Comparison of ENCODE assay signal across 27 cellular contexts in genomic region chr2:178093471-178093870, GRCh38. TPM values are rescaled to one million over a fixed set of nuclear protein-coding genes. Genes with fewer than 3 reads are reported as not detected.
"Had no signal": no experiment of that assay in that cellular context is flagged by ENCODE, and none has a peak within 500 bp of the region (broad histone marks: within the 10 kb centered on the region; RNA-seq: fewer than 3 reads in every experiment).

No MANE protein-coding gene starts in this region.

- H3K27me3 ChIP-seq: stomach, suprapubic skin, testis, thyroid gland, tibial artery, tibial nerve, transverse colon, upper lobe of left lung, upper lobe of right lung, uterus, vagina had no signal

- H3K4me3 ChIP-seq: stomach, suprapubic skin, testis, thoracic aorta, thyroid gland, tibial artery, tibial nerve, transverse colon, upper lobe of left lung, upper lobe of right lung, uterus, vagina had no signal

- DNase-seq: stimulated activated CD4-positive, alpha-beta T cell treated with anti-CD3 and anti-CD28 coated beads, Interleukin-2, amount 100 ng/mL, for 48 hours; stimulated activated CD4-positive, alpha-beta T cell treated with anti-CD3 and anti-CD28 coated beads, Interleukin-4, amount 100 ng/mL, for 1 hour; stimulated activated CD4-positive, alpha-beta T cell treated with anti-CD3 and anti-CD28 coated beads, Interleukin-4, amount 100 ng/mL, for 24 hours; stimulated activated CD4-positive, alpha-beta T cell treated with anti-CD3 and anti-CD28 coated beads, Interleukin-4, amount 100 ng/mL, for 4 hours; stimulated activated CD8-positive, alpha-beta memory T cell treated with anti-CD3 and anti-CD28 coated beads, Interleukin-4, amount 100 ng/mL, for 48 hours; stimulated activated naive B cell treated with anti-CD40 and anti-IgM and Interleukin-4, amounts not matched to agents 10 μg/mL and 1 μg/mL and 100 μg/mL, for 72 hours; stimulated activated naive CD4-positive, alpha-beta T cell; stimulated activated naive CD4-positive, alpha-beta T cell treated with Interleukin-2 at 50 U/mL for 16 hours; stimulated activated naive CD8-positive, alpha-beta T cell treated with anti-CD3 and anti-CD28 coated beads, Interleukin-15, amount 100 ng/mL, for 72 hours; stimulated activated naive CD8-positive, alpha-beta T cell treated with anti-CD3 and anti-CD28 coated beads, Interleukin-15, Interleukin-2, amounts not matched to agents 100 U/mL and 50 U/mL, for 24 hours; stomach; substantia nigra; testis; thyroid gland; tibial artery; transverse colon; trophoblast cell; upper lobe of left lung; upper lobe of right lung; uterus had no signal

- ATAC-seq: stimulated activated effector memory CD8-positive, alpha-beta T cell treated with anti-CD3 and anti-CD28 coated beads, Interleukin-12 subunit alpha, Interleukin-12 subunit beta, amount 100 ng/mL, for 72 hours; stimulated activated memory B cell treated with anti-CD40 and anti-IgM and Interleukin-4, amounts not matched to agents 10 μg/mL and 1 μg/mL and 100 μg/mL, for 72 hours; stimulated activated naive B cell treated with anti-CD40 and anti-IgM and Interleukin-4, amounts not matched to agents 10 μg/mL and 1 μg/mL and 100 μg/mL, for 72 hours; stimulated activated naive CD8-positive, alpha-beta T cell treated with anti-CD3 and anti-CD28 coated beads, Interleukin-15, amount 100 ng/mL, for 72 hours; stimulated activated naive CD8-positive, alpha-beta T cell treated with anti-CD3 and anti-CD28 coated beads, Interleukin-15, Interleukin-2, amounts not matched to agents 100 U/mL and 50 U/mL, for 24 hours; upper lobe of right lung had no signal

- FAIRE-seq: urothelium cell line had no signal

- H3K36me3 ChIP-seq: stomach, suprapubic skin, thoracic aorta, thyroid gland, tibial artery, tibial nerve, transverse colon, upper lobe of left lung, upper lobe of right lung, uterus, vagina had no signal

- H3K27ac ChIP-seq: stomach, suprapubic skin, testis, thoracic aorta, thyroid gland, tibial artery, tibial nerve, transverse colon, upper lobe of left lung, upper lobe of right lung, uterus, vagina had no signal

- H3K9me3 ChIP-seq: stomach, suprapubic skin, testis, thoracic aorta, thyroid gland, tibial artery, tibial nerve, transverse colon, upper lobe of left lung, upper lobe of right lung, uterus, vagina had no signal

- H3K4me1 ChIP-seq: stomach, suprapubic skin, testis, tibial artery, tibial nerve, upper lobe of left lung, upper lobe of right lung, uterus, vagina had no signal

RNA-seq across cellular contexts. Expression of gene PDE11A, which starts 20.9 kb away (rescaled TPM):
- total RNA-seq: upper lobe of right lung had no signal
